Comparison of ENCODE assay signal across 9 cellular contexts in genomic region chr12:46131729-46132128, GRCh38.
DNase-seq lines count a peak whose midpoint lies in the region; ATAC-seq, FAIRE-seq and TF ChIP-seq lines count a peak whose summit lies in the region.
"Had no signal": no experiment of that assay in that cellular context is flagged by ENCODE, and none has a peak within 500 bp of the region (broad histone marks: within the 10 kb centered on the region; RNA-seq: fewer than 3 reads in every experiment).

No MANE protein-coding gene starts in this region.

- intact Hi-C loops in Right ventricle myocardium inferior (cut with DNase I) = loop anchor here (5.0 kb wide), 1 partner anchor 166 kb away; no protein-coding TSS in a partner anchor
- intact Hi-C loops in cardiac septum (cut with DNase I) = no loop called here
- intact Hi-C loops in adrenal gland (cut with DNase I) = no loop called here

- TF ChIP-seq CTCF in adrenal gland (IDR thresholded peaks at IDR 0.05) = no peak

- WGBS in adrenal gland, 4 donors = 64 to 74% (median 70%) methylated on average over 2 of the region's 2 CpGs

- H3K4me3 ChIP-seq in adrenal gland = no peak overlapping the region

- H3K27me3 ChIP-seq in adrenal gland = no peaks in the 10 kb centered on the region

- no peak for FAIRE-seq in urothelium cell line (lab: Jason Lieb, UNC)

- H3K4me1 ChIP-seq in adrenal gland (replicated peaks in 1 of 2) = no peaks in the 10 kb centered on the region

- no peaks in the 10 kb centered on the region for H3K36me3 ChIP-seq in adrenal gland (replicated peaks in 1 of 2)

- ATAC-seq in Right ventricle myocardium inferior = peak; percentile 65

- no peak for TF ChIP-seq POLR2A in adrenal gland (IDR thresholded peaks at IDR 0.05)

- DNase-seq in Right ventricle myocardium inferior (ENCODE audit: missing footprints) (no peak), cardiac septum (ENCODE audit: low spot score) (no peak), RPMI7951 (ENCODE audit: low read depth) (peak; percentile 7), glomerular visceral epithelial cell (ENCODE audit: extremely low spot score) (peak; percentile 2), urothelium cell line (ENCODE audit: low spot score) (peak; percentile 26), adrenal gland (no peak), NCI-H345 treated with DMSO at 0.1 percent for 48 hours (lab: John Stamatoyannopoulos, UW; ENCODE audit: unreplicated experiment) (no peak), epidermal melanocyte (ENCODE audit: insufficient read length, low spot score) (no peak)
- DNase-seq: NCI-H510A had no signal

- no peaks in the 10 kb centered on the region for H3K9me3 ChIP-seq in adrenal gland (replicated peaks in 1 of 3)

- H3K27ac ChIP-seq in adrenal gland = no peak overlapping the region

Comparison
In these comparisons a context has a peak if more than half of its experiments do, and no peak if none do; other contexts are left out.
1. DNase-seq: peak in RPMI7951 (single experiment), glomerular visceral epithelial cell (single experiment) and urothelium cell line (single experiment); none in Right ventricle myocardium inferior (single experiment), cardiac septum (single experiment), adrenal gland (0 of 7), NCI-H345 treated with DMSO at 0.1 percent for 48 hours (single experiment) and epidermal melanocyte (single experiment).